ENCODE assay signal across 8 cellular contexts in genomic region chr22:29267858-29268510, GRCh38. TPM values are rescaled to one million over a fixed set of nuclear protein-coding genes. Genes with fewer than 3 reads are reported as not detected.
DNase-seq lines count a peak whose midpoint lies in the region; ATAC-seq and TF ChIP-seq lines count a peak whose summit lies in the region.

TSS of gene EWSR1 (plus strand) at chr22:29268268. CDS start at chr22:29268337, 69 bp downstream.
TSS of gene RHBDD3 (minus strand) at chr22:29267981. CDS start at chr22:29265626, 2,355 bp downstream.

- peaks cover 87% of the 10 kb centered on the region for H3K36me3 Mint-ChIP-seq in activated T-cell treated with anti-CD3 and anti-CD28 coated beads, Interleukin-2, amount 50 U/mL, for 24 hours (ENCODE audit: low read depth)

- peaks cover 0 to 20% of the 10 kb centered on the region in 2 donors for H3K36me3 ChIP-seq in esophagus (ENCODE audit: control insufficient read depth in 2 of 2, insufficient read depth in 2 of 2, low read length in 1 of 2)
- no peaks in the 10 kb centered on the region for H3K36me3 ChIP-seq in mucosa of stomach (ENCODE audit: control insufficient read depth, insufficient read depth, low read length)

- H3K27ac Mint-ChIP-seq in activated T-cell treated with anti-CD3 and anti-CD28 coated beads, Interleukin-2, amount 50 U/mL, for 24 hours = peak within 1 kb of the TSS; percentile 100

- H3K4me3 Mint-ChIP-seq in activated T-cell treated with anti-CD3 and anti-CD28 coated beads, Interleukin-2, amount 50 U/mL, for 24 hours = peak within 1 kb of the TSS; percentile 94

- no peaks in the 10 kb centered on the region for H3K9me3 Mint-ChIP-seq in activated T-cell treated with anti-CD3 and anti-CD28 coated beads, Interleukin-2, amount 50 U/mL, for 24 hours

- peak within 1 kb of the TSS; percentile 95 to 99 for H3K27ac ChIP-seq in esophagus (ENCODE audit: low read depth in 2 of 2, low read length in 1 of 2)

- 0% methylated on average over 54 to 67 of the region's 67 CpGs for WGBS in esophagus, 2 donors

- H3K4me1 ChIP-seq in esophagus (ENCODE audit: control insufficient read depth in 2 of 2, insufficient read depth in 2 of 2, low read length in 1 of 2) (peaks cover 4 to 16% of the 10 kb centered on the region in 2 donors), mucosa of stomach (ENCODE audit: control insufficient read depth, insufficient read depth, low read length) (peaks cover 30% of the 10 kb centered on the region)

- H3K9me3 ChIP-seq in esophagus (ENCODE audit: control insufficient read depth in 2 of 2, insufficient read depth in 1 of 2, low read depth in 1 of 2, low read length in 1 of 2) (no peaks in the 10 kb centered on the region), mucosa of stomach (ENCODE audit: control insufficient read depth, low read length) (no peaks in the 10 kb centered on the region)

- peak; percentile 75 for ATAC-seq in GM21723 (IDR thresholded peaks at IDR 0.05; ENCODE audit: unreplicated experiment)

- DNase-seq in DMS153 treated with DMSO at 0.1 percent for 48 hours (lab: John Stamatoyannopoulos, UW; ENCODE audit: unreplicated experiment) (peak; percentile 83), KG1 (lab: John Stamatoyannopoulos, UW) (peak; percentile 96)
- peak; percentile 99 for DNase-seq in activated T-cell treated with anti-CD3 and anti-CD28 coated beads, Interleukin-2, amount 50 U/mL, for 24 hours
- peak; percentile 99 for DNase-seq in stimulated activated CD8-positive, alpha-beta memory T cell treated with anti-CD3 and anti-CD28 coated beads, Interleukin-4, amount 100 ng/mL, for 48 hours

- peaks cover 45% of the 10 kb centered on the region for H3K4me1 Mint-ChIP-seq in activated T-cell treated with anti-CD3 and anti-CD28 coated beads, Interleukin-2, amount 50 U/mL, for 24 hours (ENCODE audit: low read depth)

- H3K4me3 ChIP-seq in esophagus (ENCODE audit: low read depth in 1 of 2, low read length in 2 of 2) = peak within 1 kb of the TSS; percentile 94 to 97
- peak within 1 kb of the TSS; percentile 90 for H3K4me3 ChIP-seq in mucosa of stomach (ENCODE audit: low read length)

- H3K27me3 Mint-ChIP-seq in activated T-cell treated with anti-CD3 and anti-CD28 coated beads, Interleukin-2, amount 50 U/mL, for 24 hours = no peaks in the 10 kb centered on the region

- peak within 1 kb of the TSS; percentile 98 for H3K9ac ChIP-seq in mucosa of stomach (ENCODE audit: low read length)

- no peaks in the 10 kb centered on the region for H3K27me3 ChIP-seq in esophagus (ENCODE audit: control insufficient read depth in 1 of 2, insufficient read depth in 2 of 2, low read length in 2 of 2)
- no peaks in the 10 kb centered on the region for H3K27me3 ChIP-seq in mucosa of stomach (ENCODE audit: control insufficient read depth, insufficient read depth, low read length)

TF ChIP-seq in PFSK-1, 5 proteins besides CTCF, POLR2A, EP300 and RAD21:
- TF ChIP-seq POLR2AphosphoS5 (IDR thresholded peaks at IDR 0.05; ENCODE audit: low read depth, low read length) = peak; percentile 62
- peak; percentile 70 for TF ChIP-seq FOXP2 (optimal IDR thresholded peaks at IDR 0.05; ENCODE audit: borderline replicate concordance, extremely low read depth, extremely low read length, insufficient read depth)
- 0 out of 2 replicates have a peak, but pooled peaks have one; percentile 52 for TF ChIP-seq SIN3A (IDR thresholded peaks at IDR 0.05; ENCODE audit: borderline replicate concordance, insufficient read depth, low read length)
- TF ChIP-seq REST (IDR thresholded peaks at IDR 0.05; ENCODE audit: insufficient read depth in 1 of 2, low read depth in 2 of 2, low read length in 2 of 2) = peak in 1 of 2 experiments; percentile 40; a peak in 1 of 4 replicates
- peak; percentile 86; the same call in 1 of the 2 replicates for TF ChIP-seq TAF1 (IDR thresholded peaks at IDR 0.05; ENCODE audit: borderline replicate concordance, insufficient read depth, low read length)

RNA-seq across cellular contexts. Expression of gene EWSR1, which starts in this region (rescaled TPM):
- 238 TPM for polyA plus RNA-seq in PFSK-1 (2012; ENCODE audit: insufficient read length, low read depth)
- 100 to 1,000 TPM; 103 to 138 TPM for polyA plus RNA-seq in esophagus

RNA-seq across cellular contexts. Expression of gene RHBDD3, which starts in this region (rescaled TPM):
- polyA plus RNA-seq in PFSK-1 (2012; ENCODE audit: insufficient read length, low read depth) = 37.0 TPM
- 10 to 100 TPM; 15.1 to 20.9 TPM for polyA plus RNA-seq in esophagus

Comparison
In these comparisons a context has a peak if more than half of its experiments do, and no peak if none do; other contexts are left out.
1. Peak in every context shown above with its lines: DNase-seq, ATAC-seq, H3K4me3 ChIP-seq and H3K27ac ChIP-seq.